In the genomic region with DNA sequence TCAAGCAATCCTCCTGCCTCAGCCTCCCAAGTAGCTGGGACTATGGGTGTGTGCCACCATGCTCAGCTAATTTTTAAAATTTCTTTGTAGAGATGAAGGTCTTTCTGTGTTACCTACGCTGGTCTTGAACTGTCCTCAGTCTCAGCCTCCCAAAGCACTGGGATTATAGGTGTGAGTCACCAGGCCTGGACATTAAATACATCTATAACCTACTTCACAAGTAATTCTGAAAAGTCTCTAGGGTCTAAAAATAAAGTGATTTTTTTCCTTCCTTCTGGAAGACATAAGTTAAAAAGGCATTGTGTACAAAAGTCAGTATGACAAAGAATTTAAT, we compare ENCODE assay signal across 23 cellular contexts.
DNase-seq lines count a peak whose midpoint lies in the region; ATAC-seq and TF ChIP-seq lines count a peak whose summit lies in the region.
"Had no signal": no experiment of that assay in that cellular context is flagged by ENCODE, and none has a peak within 500 bp of the region (broad histone marks: within the 10 kb centered on the region; RNA-seq: fewer than 3 reads in every experiment).

No MANE protein-coding gene starts in this region.

- no peak overlapping the region for H3K4me2 ChIP-seq in PC-3 (ENCODE audit: low read length)
- peak overlapping the region; percentile 40 for H3K4me2 ChIP-seq in osteoblast (ENCODE audit: insufficient read depth, low read length)

- H3F3A ChIP-seq in PC-3 (ENCODE audit: low read length, unreplicated experiment) = no peaks in the 10 kb centered on the region

- H4K20me1 ChIP-seq in PC-3 (ENCODE audit: low read length) (no peaks in the 10 kb centered on the region), osteoblast (ENCODE audit: insufficient read depth, low read length) (no peaks in the 10 kb centered on the region)

- H3K36me3 ChIP-seq in CD4-positive, CD25-positive, alpha-beta regulatory T cell (ENCODE audit: control insufficient read depth, insufficient read depth, low read length) = no peaks in the 10 kb centered on the region
- H3K36me3 ChIP-seq in PC-3 (ENCODE audit: low read depth, low read length) = no peaks in the 10 kb centered on the region
- H3K36me3 ChIP-seq in osteoblast (ENCODE audit: insufficient read depth, low read length) = no peaks in the 10 kb centered on the region
- H3K36me3 ChIP-seq: Peyer's patch, vagina had no signal

- TF ChIP-seq CTCF in PC-3 (conservative IDR thresholded peaks at IDR 0.05; ENCODE audit: low read depth, low read length) = no peak
- no peak for TF ChIP-seq CTCF in epithelial cell of esophagus (IDR thresholded peaks at IDR 0.05; ENCODE audit: insufficient read depth, low read depth, low read length, missing control alignments)
- TF ChIP-seq CTCF in osteoblast (IDR thresholded peaks at IDR 0.05; ENCODE audit: extremely low read depth, low read depth, low read length) = no peak
- no peak for TF ChIP-seq CTCF in GM10248 (IDR thresholded peaks at IDR 0.05; ENCODE audit: control extremely low read depth, extremely low read depth, low read depth, missing control alignments)

- H3K27ac ChIP-seq in CD4-positive, CD25-positive, alpha-beta regulatory T cell (ENCODE audit: insufficient read depth, low read length, poor library complexity, severe bottlenecking) = no peak overlapping the region
- H3K27ac ChIP-seq in PC-3 (ENCODE audit: low read length) (peak overlapping the region; percentile 20; the same call in 1 of the 2 replicates), osteoblast (ENCODE audit: low read depth, low read length) (peak overlapping the region; percentile 75)
- H3K27ac ChIP-seq: left lung, Peyer's patch, vagina had no signal

- no peaks in the 10 kb centered on the region for H3K27me3 ChIP-seq in CD4-positive, CD25-positive, alpha-beta regulatory T cell (ENCODE audit: control insufficient read depth, insufficient read depth, low read length)
- H3K27me3 ChIP-seq in PC-3 (ENCODE audit: low read length) (no peaks in the 10 kb centered on the region), osteoblast (ENCODE audit: insufficient read depth, low read length) (no peaks in the 10 kb centered on the region)
- H3K27me3 ChIP-seq: left lung, Peyer's patch, vagina had no signal

- no TSS peak for BruUV-seq in PC-3 (replicated peaks; lab: Mats Ljungman, UMichigan)

- H2AFZ ChIP-seq in PC-3 (ENCODE audit: low read length) (no peak overlapping the region), osteoblast (ENCODE audit: low read length) (no peak overlapping the region)

- no peak overlapping the region for H3K9ac ChIP-seq in PC-3 (ENCODE audit: low read length)

- H3K27ac Mint-ChIP-seq in CD4-positive, CD25-positive, alpha-beta regulatory T cell = peak overlapping the region; percentile 17 to 53 (median 46)
- H3K27ac Mint-ChIP-seq: activated B cell treated with CpG ODN at 0.5 μM for 24 hours; activated naive CD4-positive, alpha-beta T cell treated with anti-CD3 and anti-CD28 coated beads for 36 hours; activated T-cell treated with anti-CD3 and anti-CD28 coated beads, Interleukin-2, amount 50 U/mL, for 72 hours; IgD-negative memory B cell; progenitor cell of endocrine pancreas had no signal

- no peaks in the 10 kb centered on the region for H3K79me2 ChIP-seq in PC-3 (ENCODE audit: low read length)
- H3K79me2 ChIP-seq in osteoblast (ENCODE audit: insufficient read depth, low read length) = no peaks in the 10 kb centered on the region

- H3K4me1 Mint-ChIP-seq in CD4-positive, CD25-positive, alpha-beta regulatory T cell = peaks cover 4 to 13% (median 12%) of the 10 kb centered on the region in 4 donors
- H3K4me1 Mint-ChIP-seq: activated B cell treated with CpG ODN at 0.5 μM for 24 hours had no signal

- POLR2A ChIA-PET in PC-3 (lab: Charles Lee; ENCODE audit: unreplicated experiment) = no interaction called here
- POLR2A ChIA-PET in GM10248 (lab: Yijun Ruan, JAX) = interaction anchor here (0.6 kb wide), 1 partner anchor 8 kb away, joined by 3 read pairs; no protein-coding TSS in a partner anchor

- H3K4me3 ChIP-seq in CD4-positive, CD25-positive, alpha-beta regulatory T cell (ENCODE audit: low read depth, low read length) = no peak overlapping the region
- H3K4me3 ChIP-seq in PC-3 (ENCODE audit: low read length) (no peak overlapping the region), epithelial cell of esophagus (ENCODE audit: low read length) (no peak overlapping the region), osteoblast (ENCODE audit: insufficient read depth, low read length) (no peak overlapping the region)
- H3K4me3 ChIP-seq: left lung, Peyer's patch, vagina had no signal

- CTCF ChIA-PET in PC-3 (lab: Charles Lee) (no interaction called here), GM10248 (lab: Yijun Ruan, JAX) (interaction anchor here (1.0 to 2.8 kb wide), 4 partner anchors 8 to 16 kb away, joined by 3 to 16 read pairs (median 6); no protein-coding TSS in a partner anchor)

- no peak for DNase-seq in CD4-positive, CD25-positive, alpha-beta regulatory T cell
- DNase-seq in PC-3 = no peak
- peak; percentile 39 for DNase-seq in epithelial cell of esophagus (ENCODE audit: low read depth)
- no peak for DNase-seq in osteoblast (ENCODE audit: insufficient read length, low spot score, missing footprints)
- DNase-seq in GM10248 (ENCODE audit: extremely low spot score) = no peak
- DNase-seq in D341Med (ENCODE audit: low spot score) = no peak
- DNase-seq: activated B cell treated with CpG ODN at 0.5 μM for 24 hours; activated naive CD4-positive, alpha-beta T cell treated with anti-CD3 and anti-CD28 coated beads for 36 hours; activated T-cell treated with anti-CD3 and anti-CD28 coated beads, Interleukin-2, amount 50 U/mL, for 72 hours; COR-L47; DMS79; left lung; NCI-H1092 treated with DMSO at 0.1 percent for 48 hours; NCI-H2029; NCI-H526; Peyer's patch; stimulated activated naive CD8-positive, alpha-beta T cell treated with anti-CD3 and anti-CD28 coated beads, Interleukin-15, Interleukin-2, amounts not matched to agents 100 U/mL and 50 U/mL, for 24 hours; T-helper 1 cell had no signal

- intact Hi-C loops in PC-3 (cut with micrococcal nuclease) = no loop called here

- no peaks in the 10 kb centered on the region for H3K9me2 ChIP-seq in PC-3 (replicated peaks; ENCODE audit: low read length)

- H3K9me3 ChIP-seq in CD4-positive, CD25-positive, alpha-beta regulatory T cell (ENCODE audit: control insufficient read depth in 2 of 2, low read length in 2 of 2) = no peaks in the 10 kb centered on the region
- no peaks in the 10 kb centered on the region for H3K9me3 ChIP-seq in PC-3 (ENCODE audit: low read length)
- H3K9me3 ChIP-seq in osteoblast (ENCODE audit: low read depth, low read length) = no peaks in the 10 kb centered on the region
- H3K9me3 ChIP-seq: left lung, Peyer's patch, vagina had no signal

- H3K9me3 Mint-ChIP-seq in CD4-positive, CD25-positive, alpha-beta regulatory T cell = no peaks in the 10 kb centered on the region
- H3K9me3 Mint-ChIP-seq: activated B cell treated with CpG ODN at 0.5 μM for 24 hours; activated naive CD4-positive, alpha-beta T cell treated with anti-CD3 and anti-CD28 coated beads for 36 hours; activated T-cell treated with anti-CD3 and anti-CD28 coated beads, Interleukin-2, amount 50 U/mL, for 72 hours; IgD-negative memory B cell had no signal

- ATAC-seq in CD4-positive, CD25-positive, alpha-beta regulatory T cell (ENCODE audit: low read depth in 2 of 2) = no peak
- ATAC-seq in PC-3 (no peak; the same call in 1 of the 2 replicates), HG03045 (IDR thresholded peaks at IDR 0.05; ENCODE audit: unreplicated experiment) (no peak), GM21529 (IDR thresholded peaks at IDR 0.05; ENCODE audit: unreplicated experiment) (no peak)
- ATAC-seq: activated T-cell treated with anti-CD3 and anti-CD28 coated beads, Interleukin-2, amount 50 U/mL, for 72 hours; stimulated activated naive CD8-positive, alpha-beta T cell treated with anti-CD3 and anti-CD28 coated beads, Interleukin-15, Interleukin-2, amounts not matched to agents 100 U/mL and 50 U/mL, for 24 hours had no signal

- no peaks in the 10 kb centered on the region for H3K27me3 Mint-ChIP-seq in CD4-positive, CD25-positive, alpha-beta regulatory T cell
- H3K27me3 Mint-ChIP-seq: activated B cell treated with CpG ODN at 0.5 μM for 24 hours, IgD-negative memory B cell, progenitor cell of endocrine pancreas had no signal

- H3K36me3 Mint-ChIP-seq in CD4-positive, CD25-positive, alpha-beta regulatory T cell = peaks cover 12% of the 10 kb centered on the region

- H3K4me1 ChIP-seq in CD4-positive, CD25-positive, alpha-beta regulatory T cell (ENCODE audit: control insufficient read depth, insufficient read depth, low read length, poor library complexity, severe bottlenecking) = no peaks in the 10 kb centered on the region
- H3K4me1 ChIP-seq in PC-3 (ENCODE audit: insufficient read depth, low read length) = peaks cover 20% of the 10 kb centered on the region
- peaks cover 31% of the 10 kb centered on the region for H3K4me1 ChIP-seq in osteoblast (ENCODE audit: insufficient read depth, low read length)
- H3K4me1 ChIP-seq: Peyer's patch had no signal

- H3K4me3 Mint-ChIP-seq in CD4-positive, CD25-positive, alpha-beta regulatory T cell = no peak overlapping the region
- H3K4me3 Mint-ChIP-seq: activated B cell treated with CpG ODN at 0.5 μM for 24 hours; activated naive CD4-positive, alpha-beta T cell treated with anti-CD3 and anti-CD28 coated beads for 36 hours; activated T-cell treated with anti-CD3 and anti-CD28 coated beads, Interleukin-2, amount 50 U/mL, for 72 hours; IgD-negative memory B cell had no signal
